In genomic region chr7:64887756-64888508, GRCh38 we compare ENCODE assay signal across 8 cellular contexts. TPM values are rescaled to one million over a fixed set of nuclear protein-coding genes. Genes with fewer than 3 reads are reported as not detected.
DNase-seq lines count a peak whose midpoint lies in the region; ATAC-seq, FAIRE-seq and TF ChIP-seq lines count a peak whose summit lies in the region.

No MANE protein-coding gene starts in this region.

- no peak for TF ChIP-seq CTCF in astrocyte (IDR thresholded peaks at IDR 0.05; ENCODE audit: insufficient read depth, low read depth, low read length)

- no peak overlapping the region for H3K27ac ChIP-seq in astrocyte (ENCODE audit: low read depth, low read length)

- no peaks in the 10 kb centered on the region for H4K20me1 ChIP-seq in astrocyte (ENCODE audit: insufficient read depth, low read length)

- no peak for ATAC-seq in HG02840 (IDR thresholded peaks at IDR 0.05; ENCODE audit: low FRiP score, unreplicated experiment)

- H3K9me3 Mint-ChIP-seq in astrocyte (ENCODE audit: unreplicated experiment): peaks cover 17% of the 10 kb centered on the region

- no peak overlapping the region for H3K4me3 Mint-ChIP-seq in astrocyte (ENCODE audit: unreplicated experiment)

- no peak for FAIRE-seq in astrocyte (lab: Jason Lieb, UNC)

- no peak overlapping the region for H3K27ac Mint-ChIP-seq in astrocyte (ENCODE audit: unreplicated experiment)

- H3K4me3 ChIP-seq in astrocyte (ENCODE audit: insufficient read depth, low read depth, low read length): no peak overlapping the region

- no peak overlapping the region for H2AFZ ChIP-seq in astrocyte (ENCODE audit: low read depth, low read length)

- H3K36me3 ChIP-seq in astrocyte (ENCODE audit: insufficient read depth, low read length): no peaks in the 10 kb centered on the region

- no peaks in the 10 kb centered on the region for H3K4me1 Mint-ChIP-seq in astrocyte (ENCODE audit: low read depth, unreplicated experiment)

- H3K27me3 Mint-ChIP-seq in astrocyte (ENCODE audit: low read depth, unreplicated experiment): peaks cover 78% of the 10 kb centered on the region

- H3K79me2 ChIP-seq in astrocyte (ENCODE audit: insufficient read depth, low read length): no peaks in the 10 kb centered on the region

- peaks cover 5% of the 10 kb centered on the region for H3K9me3 ChIP-seq in astrocyte (ENCODE audit: insufficient read depth, low read depth, low read length)

- H3K4me2 ChIP-seq in astrocyte (ENCODE audit: low read length): peak overlapping the region; percentile 82

- DNase-seq in Daoy (ENCODE audit: low read depth): peak; percentile 74
- DNase-seq in NCI-H69 (lab: John Stamatoyannopoulos, UW): peak; percentile 59
- no peak for DNase-seq in astrocyte (ENCODE audit: low read depth)
- DNase-seq in iPS-NIHi7 (ENCODE audit: extremely low spot score): peak; percentile 84
- peak; percentile 19 to 33 for DNase-seq in stimulated activated CD4-positive, alpha-beta T cell treated with anti-CD3 and anti-CD28 coated beads, Interleukin-12 subunit alpha, Interleukin-12 subunit beta, amount 100 ng/mL, for 24 hours (ENCODE audit: low read depth in 2 of 2)
- DNase-seq in middle frontal gyrus (ENCODE audit: extremely low spot score, low spot score): no peak
- no peak for DNase-seq in NCI-H1105 (lab: John Stamatoyannopoulos, UW)

- no peaks in the 10 kb centered on the region for H3K4me1 ChIP-seq in astrocyte (ENCODE audit: insufficient read depth, low read length)

- H3K36me3 Mint-ChIP-seq in astrocyte (ENCODE audit: low read depth, unreplicated experiment): no peaks in the 10 kb centered on the region

- H3K27me3 ChIP-seq in astrocyte (ENCODE audit: insufficient read depth, low read length): peaks cover 12% of the 10 kb centered on the region

- no peak overlapping the region for H3K9ac ChIP-seq in astrocyte (ENCODE audit: low read length)

RNA-seq across cellular contexts. Expression of gene ZNF273, which starts 15.1 kb away (rescaled TPM):
- total RNA-seq in Daoy (2014; rRNA removed; shearing (Covaris generic)): 10.4 and 15.7 TPM in 2 replicates
- 3.5 and 5.0 TPM in 2 replicates for total RNA-seq in astrocyte

Comparison
In these comparisons a context has a peak if more than half of its experiments do, and no peak if none do; other contexts are left out.
1. DNase-seq: peak in Daoy (single experiment), NCI-H69 (single experiment), iPS-NIHi7 (single experiment) and stimulated activated CD4-positive, alpha-beta T cell treated with anti-CD3 and anti-CD28 coated beads, Interleukin-12 subunit alpha, Interleukin-12 subunit beta, amount 100 ng/mL, for 24 hours (2 of 2); none in astrocyte (single experiment), middle frontal gyrus (single experiment) and NCI-H1105 (single experiment).